In the genomic region with DNA sequence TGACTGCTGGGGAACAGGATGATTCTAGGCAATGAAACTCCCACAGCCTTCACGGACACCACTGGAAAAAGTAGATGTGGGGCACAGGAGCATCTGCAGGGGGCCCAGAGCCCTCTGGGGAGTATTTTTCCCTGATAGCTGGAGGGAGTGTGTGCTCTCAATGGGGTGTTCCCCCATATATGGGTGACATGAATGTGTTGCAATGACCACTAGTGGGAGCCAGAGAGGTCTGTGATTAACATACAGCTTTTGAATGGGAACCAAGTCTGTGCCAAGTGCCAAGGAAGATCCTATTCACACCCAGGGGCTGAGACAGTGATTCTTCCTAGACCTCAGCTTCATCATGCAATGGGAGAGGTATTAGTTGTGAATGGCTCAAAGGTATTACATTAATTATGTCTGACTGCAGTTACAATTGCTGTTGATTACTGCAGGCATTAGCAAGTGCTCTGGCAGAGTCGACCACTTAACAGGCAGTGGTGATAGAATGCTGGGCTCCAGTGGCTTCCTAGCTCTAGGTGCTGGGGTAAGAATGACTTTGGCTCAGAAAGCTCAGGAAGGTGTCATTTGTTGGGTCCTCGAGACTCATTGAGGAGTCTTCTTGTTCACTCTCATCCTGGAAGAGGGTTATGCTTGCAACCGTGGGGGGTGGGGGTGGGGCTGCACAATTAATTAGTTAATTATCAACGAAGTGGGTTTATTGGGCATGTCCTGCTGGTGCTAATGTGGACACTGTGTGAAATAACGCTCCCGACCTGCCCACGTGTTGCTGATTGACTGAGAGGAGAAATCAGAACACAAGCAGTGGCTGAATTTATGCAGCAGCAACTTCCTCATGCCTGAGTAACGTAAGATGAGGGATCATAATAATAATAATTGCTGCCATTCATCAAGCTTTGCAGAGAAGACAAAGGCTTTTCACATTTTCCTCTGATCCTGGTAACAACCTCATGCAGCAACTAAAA, we compare ENCODE assay signal across 8 cellular contexts.
DNase-seq lines count a peak whose midpoint lies in the region; ATAC-seq and TF ChIP-seq lines count a peak whose summit lies in the region.

No MANE protein-coding gene starts in this region.

- WGBS in adrenal gland, 4 donors, result 65 to 71% (median 66%) methylated on average over 9 of the region's 9 CpGs

- peak; percentile 64 for TF ChIP-seq CTCF in GM13976 (IDR thresholded peaks at IDR 0.05; ENCODE audit: borderline replicate concordance, control extremely low read depth, extremely low read depth, insufficient read depth, missing control alignments)
- peak; percentile 76 for TF ChIP-seq CTCF in OCI-LY3 (IDR thresholded peaks at IDR 0.05; ENCODE audit: low read depth, low read length)
- TF ChIP-seq CTCF in adrenal gland (IDR thresholded peaks at IDR 0.05), result peak; percentile 51 to 76 (median 66)

- ATAC-seq in left cardiac atrium (peak; percentile 61 to 81), GM21367 (IDR thresholded peaks at IDR 0.05; ENCODE audit: unreplicated experiment) (no peak)

- H3K4me1 ChIP-seq in OCI-LY3 (ENCODE audit: low read length) (no peaks in the 10 kb centered on the region), adrenal gland (replicated peaks in 1 of 2) (peaks cover 0 to 10% of the 10 kb centered on the region in 2 donors)

- no peaks in the 10 kb centered on the region for H3K79me2 ChIP-seq in OCI-LY3 (ENCODE audit: low read length)

- no peak overlapping the region for H3K4me2 ChIP-seq in OCI-LY3 (ENCODE audit: low read length)

- intact Hi-C loops in adrenal gland (cut with DNase I) (loop anchor here in 1 of 2 donors (10.0 kb wide), 1 partner anchor 355 kb away; no protein-coding TSS in a partner anchor), left cardiac atrium (cut with DNase I) (no loop called here)

- H3K36me3 ChIP-seq in OCI-LY3 (replicated peaks; ENCODE audit: low read depth, low read length) (no peaks in the 10 kb centered on the region), adrenal gland (replicated peaks in 1 of 2) (no peaks in the 10 kb centered on the region)

- H3K9me3 ChIP-seq in OCI-LY3 (ENCODE audit: insufficient read depth, low read length), result no peaks in the 10 kb centered on the region
- no peaks in the 10 kb centered on the region for H3K9me3 ChIP-seq in adrenal gland (replicated peaks in 1 of 3)

- in situ Hi-C loops in GM13976 (cut with MboI; ENCODE audit: low sequenced_read_pairs, unreplicated experiment), result no loop called here

- H3K27ac ChIP-seq in OCI-LY3 (ENCODE audit: low read length) (no peak overlapping the region), adrenal gland (no peak overlapping the region)

- peak; percentile 80 for DNase-seq in AG20443 (ENCODE audit: low spot score)
- DNase-seq in GM13976 (ENCODE audit: low spot score), result peak; percentile 65
- DNase-seq in HK-2 (ENCODE audit: unreplicated experiment), result peak; percentile 18
- DNase-seq in adrenal gland, result peak; percentile 41 to 81 (median 67)
- DNase-seq in left cardiac atrium, result peak; percentile 33
- peak; percentile 74 for DNase-seq in renal cortical epithelial cell (ENCODE audit: low read depth)

- peaks cover 41% of the 10 kb centered on the region for H3K27me3 ChIP-seq in OCI-LY3 (ENCODE audit: low read depth, low read length)
- H3K27me3 ChIP-seq in adrenal gland, result peaks cover 5% of the 10 kb centered on the region

- H3K9ac ChIP-seq in OCI-LY3 (ENCODE audit: low read length), result no peak overlapping the region

- TF ChIP-seq POLR2A in adrenal gland (IDR thresholded peaks at IDR 0.05), result no peak

- H2AFZ ChIP-seq in OCI-LY3 (ENCODE audit: low read depth, low read length), result no peak overlapping the region

- H4K20me1 ChIP-seq in OCI-LY3 (ENCODE audit: insufficient read depth, low read length), result no peaks in the 10 kb centered on the region

- no peak overlapping the region for H3K4me3 ChIP-seq in OCI-LY3 (ENCODE audit: low read length)
- H3K4me3 ChIP-seq in adrenal gland, result no peak overlapping the region

Comparison
In these comparisons a context has a peak if more than half of its experiments do, and no peak if none do; other contexts are left out.
1. DNase-seq: peak in every context shown above with its lines; median percentile 80 in AG20443; 74 in renal cortical epithelial cell; 67 in adrenal gland; 65 in GM13976; 33 in left cardiac atrium; 18 in HK-2.